18 cellular contexts compared by ENCODE assay signal in genomic region chr17:56675876-56676660, GRCh38.
"Had no signal": no experiment of that assay in that cellular context is flagged by ENCODE, and none has a peak within 500 bp of the region (broad histone marks: within the 10 kb centered on the region; RNA-seq: fewer than 3 reads in every experiment).

No MANE protein-coding gene starts in this region.

- H2AFZ ChIP-seq: parathyroid adenoma had no signal

- H3K27ac ChIP-seq: colonic mucosa, esophagus squamous epithelium, neutrophil, parathyroid adenoma, sigmoid colon, spleen, thoracic aorta, WERI-Rb-1 had no signal

- DNase-seq: activated CD4-positive, alpha-beta T cell treated with anti-CD3 and anti-CD28 coated beads, Interleukin-2, amount 10 ng/mL, durations not matched to agents 24 days and 14 days; activated naive CD4-positive, alpha-beta T cell treated with anti-CD3 and anti-CD28 coated beads, Interleukin-2, amount 50 U/mL, for 16 hours; amygdala; central memory CD4-positive, alpha-beta T cell; colonic mucosa; esophagus squamous epithelium; hippocampal formation; kidney glomerular epithelial cell; mesenchymal stem cell; natural killer cell; sigmoid colon; spleen; T-helper 17 cell; WERI-Rb-1 had no signal

- H3K27ac Mint-ChIP-seq: activated CD4-positive, alpha-beta T cell treated with anti-CD3 and anti-CD28 coated beads, Interleukin-2, amount 10 ng/mL, durations not matched to agents 24 days and 14 days; brain; natural killer cell; T-helper 17 cell had no signal

- H3K4me3 Mint-ChIP-seq: activated CD4-positive, alpha-beta T cell treated with anti-CD3 and anti-CD28 coated beads, Interleukin-2, amount 10 ng/mL, durations not matched to agents 24 days and 14 days; brain; natural killer cell; T-helper 17 cell had no signal

- H3K36me3 ChIP-seq: colonic mucosa, esophagus squamous epithelium, neutrophil, sigmoid colon, spleen, thoracic aorta, WERI-Rb-1 had no signal

- H3K9me3 Mint-ChIP-seq: activated CD4-positive, alpha-beta T cell treated with anti-CD3 and anti-CD28 coated beads, Interleukin-2, amount 10 ng/mL, durations not matched to agents 24 days and 14 days; natural killer cell had no signal

- H3K79me2 ChIP-seq: parathyroid adenoma had no signal

- H3K4me1 ChIP-seq: colonic mucosa, parathyroid adenoma had no signal

- H3K9ac ChIP-seq: parathyroid adenoma had no signal

- H3K36me3 Mint-ChIP-seq: brain had no signal

- H3K9me3 ChIP-seq: colonic mucosa, esophagus squamous epithelium, neutrophil, sigmoid colon, spleen, thoracic aorta had no signal

- ATAC-seq: T-helper 17 cell had no signal

- H3K4me3 ChIP-seq: colonic mucosa, esophagus squamous epithelium, sigmoid colon, spleen, thoracic aorta had no signal
